ENCODE assay signal across 2 cellular contexts in genomic region chr1:110004583-110004982, GRCh38.
TF ChIP-seq lines count a peak whose summit lies in the region.

No MANE protein-coding gene starts in this region.

TF ChIP-seq in A549, 52 proteins besides CTCF, POLR2A, EP300 and RAD21 (continued from another document):
- TF ChIP-seq, protein P1, sequence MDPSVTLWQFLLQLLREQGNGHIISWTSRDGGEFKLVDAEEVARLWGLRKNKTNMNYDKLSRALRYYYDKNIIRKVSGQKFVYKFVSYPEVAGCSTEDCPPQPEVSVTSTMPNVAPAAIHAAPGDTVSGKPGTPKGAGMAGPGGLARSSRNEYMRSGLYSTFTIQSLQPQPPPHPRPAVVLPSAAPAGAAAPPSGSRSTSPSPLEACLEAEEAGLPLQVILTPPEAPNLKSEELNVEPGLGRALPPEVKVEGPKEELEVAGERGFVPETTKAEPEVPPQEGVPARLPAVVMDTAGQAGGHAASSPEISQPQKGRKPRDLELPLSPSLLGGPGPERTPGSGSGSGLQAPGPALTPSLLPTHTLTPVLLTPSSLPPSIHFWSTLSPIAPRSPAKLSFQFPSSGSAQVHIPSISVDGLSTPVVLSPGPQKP (IDR thresholded peaks at IDR 0.05; ENCODE audit: low read depth, low read length), result no peak
- TF ChIP-seq ESRRA (IDR thresholded peaks at IDR 0.05; ENCODE audit: borderline replicate concordance, low read length) (no peak), EHMT2 (IDR thresholded peaks at IDR 0.05; ENCODE audit: low read depth) (no peak), NR3C1 (IDR thresholded peaks at IDR 0.05) (no peak), RCOR1 (IDR thresholded peaks at IDR 0.05; ENCODE audit: low read depth, low read length) (no peak)

TF ChIP-seq in HCT116, 20 proteins besides CTCF, POLR2A, EP300 and RAD21 (continued from another document):
- TF ChIP-seq, protein P2, sequence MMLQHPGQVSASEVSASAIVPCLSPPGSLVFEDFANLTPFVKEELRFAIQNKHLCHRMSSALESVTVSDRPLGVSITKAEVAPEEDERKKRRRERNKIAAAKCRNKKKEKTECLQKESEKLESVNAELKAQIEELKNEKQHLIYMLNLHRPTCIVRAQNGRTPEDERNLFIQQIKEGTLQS (IDR thresholded peaks at IDR 0.05), result no peak
- TF ChIP-seq CBX3 (IDR thresholded peaks at IDR 0.05; ENCODE audit: low read depth), result no peak
- TF ChIP-seq TCF7L2 (IDR thresholded peaks at IDR 0.05; ENCODE audit: borderline replicate concordance, extremely low read depth, insufficient read depth, insufficient read length), result no peak
- no peak for TF ChIP-seq EZH2 (IDR thresholded peaks at IDR 0.05)
- TF ChIP-seq YY1 (IDR thresholded peaks at IDR 0.05; ENCODE audit: extremely low read depth, insufficient replicate concordance, low read depth, low read length), result no peak
- no peak for TF ChIP-seq SRF (IDR thresholded peaks at IDR 0.05; ENCODE audit: low read depth)
